9 cellular contexts compared by ENCODE assay signal in the genomic region with DNA sequence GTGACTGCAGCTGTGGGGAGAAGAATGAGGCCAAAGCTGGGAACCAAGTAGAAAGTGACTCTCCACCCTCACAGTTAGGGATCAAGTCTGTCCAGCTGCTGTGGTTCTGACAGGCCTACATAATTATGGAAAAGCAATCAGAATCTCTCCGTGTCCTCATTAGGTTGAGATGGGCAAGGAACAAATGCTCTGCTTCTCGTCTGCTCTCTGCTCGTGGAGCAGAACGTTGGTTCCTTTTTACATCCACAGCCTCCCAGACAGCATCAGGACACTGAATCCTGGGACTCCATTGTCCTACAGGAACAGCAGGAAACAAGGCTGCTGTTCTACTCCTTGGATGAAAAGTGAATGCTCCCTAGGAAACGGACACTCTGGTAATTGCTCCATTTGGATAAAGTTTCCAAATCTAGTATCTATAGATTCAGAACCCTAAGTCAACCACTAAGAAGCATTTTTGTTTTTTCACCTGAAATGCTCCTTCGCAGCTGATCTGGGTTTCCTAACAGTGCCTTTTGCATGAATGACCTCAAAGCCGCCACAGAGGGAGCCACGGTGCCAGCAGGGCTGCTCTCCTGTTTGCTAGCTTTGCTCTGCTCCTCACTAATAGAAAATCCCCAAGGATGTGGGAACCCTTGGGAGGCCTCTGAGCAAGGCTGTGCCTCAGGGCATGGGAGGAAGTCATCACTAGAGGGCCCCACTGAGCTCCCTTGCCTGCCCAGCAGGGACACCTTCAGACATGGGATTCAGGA.
DNase-seq lines count a peak whose midpoint lies in the region; ATAC-seq and TF ChIP-seq lines count a peak whose summit lies in the region.
"Had no signal": no experiment of that assay in that cellular context is flagged by ENCODE, and none has a peak within 500 bp of the region (broad histone marks: within the 10 kb centered on the region; RNA-seq: fewer than 3 reads in every experiment).

No MANE protein-coding gene starts in this region.

- peak; percentile 77 for TF ChIP-seq CTCF in foreskin keratinocyte (conservative IDR thresholded peaks at IDR 0.05)
- peak; percentile 52 for TF ChIP-seq CTCF in osteoblast (IDR thresholded peaks at IDR 0.05; ENCODE audit: extremely low read depth, low read depth, low read length)
- TF ChIP-seq CTCF in lower leg skin (IDR thresholded peaks at IDR 0.05) = no peak

- no peak overlapping the region for H3K4me2 ChIP-seq in osteoblast (ENCODE audit: insufficient read depth, low read length)
- H3K4me2 ChIP-seq: BLaER1 had no signal

- H3K27ac ChIP-seq in foreskin keratinocyte = no peak overlapping the region
- H3K27ac ChIP-seq in osteoblast (ENCODE audit: low read depth, low read length) = no peak overlapping the region
- H3K27ac ChIP-seq: BLaER1 had no signal

- no peaks in the 10 kb centered on the region for H4K20me1 ChIP-seq in osteoblast (ENCODE audit: insufficient read depth, low read length)
- H4K20me1 ChIP-seq: BLaER1 had no signal

- peak; percentile 50 for DNase-seq in SIG-M5 treated with dmso at 0.1 percent for 504 hours (lab: John Stamatoyannopoulos, UW; ENCODE audit: unreplicated experiment)
- DNase-seq in SIG-M5 (lab: John Stamatoyannopoulos, UW) = no peak
- DNase-seq in NCI-H1048 (lab: John Stamatoyannopoulos, UW) = peak; percentile 11
- peak in 1 of 2 donors; percentile 62 for DNase-seq in foreskin keratinocyte
- DNase-seq in osteoblast (ENCODE audit: insufficient read length, low spot score, missing footprints) = no peak
- DNase-seq in lower leg skin (ENCODE audit: low spot score in 2 of 2) = no peak

- no peak overlapping the region for H2AFZ ChIP-seq in osteoblast (ENCODE audit: low read length)

- H3K9me3 ChIP-seq in osteoblast (ENCODE audit: low read depth, low read length) = no peaks in the 10 kb centered on the region
- H3K9me3 ChIP-seq: BLaER1 had no signal

- H3K4me1 ChIP-seq in foreskin keratinocyte (no peaks in the 10 kb centered on the region), osteoblast (ENCODE audit: insufficient read depth, low read length) (no peaks in the 10 kb centered on the region)
- H3K4me1 ChIP-seq: BLaER1 had no signal

- 68 to 84% methylated on average over 8 of the region's 8 CpGs for whole genome bisulfite sequencing in lower leg skin, 2 donors

- H3K27me3 ChIP-seq in foreskin keratinocyte (peaks cover 4% of the 10 kb centered on the region), osteoblast (ENCODE audit: insufficient read depth, low read length) (no peaks in the 10 kb centered on the region)
- H3K27me3 ChIP-seq: BLaER1 had no signal

- no peak for TF ChIP-seq POLR2A in lower leg skin (IDR thresholded peaks at IDR 0.05)

- intact Hi-C loops in lower leg skin (cut with DNase I; ENCODE audit: low total_unique reads) = loop anchor here (10.0 kb wide), 1 partner anchor 246 kb away; no protein-coding TSS in a partner anchor

- ATAC-seq in SK-N-SH treated with all-trans-retinoic acid at 6 μM for 48 hours = peak; percentile 99
- ATAC-seq in foreskin keratinocyte = peak; percentile 86
- ATAC-seq in HG02981 (IDR thresholded peaks at IDR 0.05; ENCODE audit: unreplicated experiment) = no peak

- no peaks in the 10 kb centered on the region for H3K36me3 ChIP-seq in osteoblast (ENCODE audit: insufficient read depth, low read length)
- H3K36me3 ChIP-seq: BLaER1 had no signal

- no peaks in the 10 kb centered on the region for H3K79me2 ChIP-seq in osteoblast (ENCODE audit: insufficient read depth, low read length)

- H3K4me3 ChIP-seq in osteoblast (ENCODE audit: insufficient read depth, low read length) = no peak overlapping the region
- no peak overlapping the region for H3K4me3 ChIP-seq in lower leg skin (ENCODE audit: low read depth, poor library complexity, severe bottlenecking)
- H3K4me3 ChIP-seq: BLaER1 had no signal

TF ChIP-seq in SK-N-SH treated with all-trans-retinoic acid at 6 μM for 48 hours, 23 proteins besides CTCF, POLR2A, EP300 and RAD21:
- no peak for TF ChIP-seq ZNF8 (CRISPR knock-in tag; IDR thresholded peaks at IDR 0.05)
- TF ChIP-seq, protein P1, sequence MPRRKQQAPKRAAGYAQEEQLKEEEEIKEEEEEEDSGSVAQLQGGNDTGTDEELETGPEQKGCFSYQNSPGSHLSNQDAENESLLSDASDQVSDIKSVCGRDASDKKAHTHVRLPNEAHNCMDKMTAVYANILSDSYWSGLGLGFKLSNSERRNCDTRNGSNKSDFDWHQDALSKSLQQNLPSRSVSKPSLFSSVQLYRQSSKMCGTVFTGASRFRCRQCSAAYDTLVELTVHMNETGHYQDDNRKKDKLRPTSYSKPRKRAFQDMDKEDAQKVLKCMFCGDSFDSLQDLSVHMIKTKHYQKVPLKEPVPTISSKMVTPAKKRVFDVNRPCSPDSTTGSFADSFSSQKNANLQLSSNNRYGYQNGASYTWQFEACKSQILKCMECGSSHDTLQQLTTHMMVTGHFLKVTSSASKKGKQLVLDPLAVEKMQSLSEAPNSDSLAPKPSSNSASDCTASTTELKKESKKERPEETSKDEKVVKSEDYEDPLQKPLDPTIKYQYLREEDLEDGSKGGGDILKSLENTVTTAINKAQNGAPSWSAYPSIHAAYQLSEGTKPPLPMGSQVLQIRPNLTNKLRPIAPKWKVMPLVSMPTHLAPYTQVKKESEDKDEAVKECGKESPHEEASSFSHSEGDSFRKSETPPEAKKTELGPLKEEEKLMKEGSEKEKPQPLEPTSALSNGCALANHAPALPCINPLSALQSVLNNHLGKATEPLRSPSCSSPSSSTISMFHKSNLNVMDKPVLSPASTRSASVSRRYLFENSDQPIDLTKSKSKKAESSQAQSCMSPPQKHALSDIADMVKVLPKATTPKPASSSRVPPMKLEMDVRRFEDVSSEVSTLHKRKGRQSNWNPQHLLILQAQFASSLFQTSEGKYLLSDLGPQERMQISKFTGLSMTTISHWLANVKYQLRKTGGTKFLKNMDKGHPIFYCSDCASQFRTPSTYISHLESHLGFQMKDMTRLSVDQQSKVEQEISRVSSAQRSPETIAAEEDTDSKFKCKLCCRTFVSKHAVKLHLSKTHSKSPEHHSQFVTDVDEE (CRISPR knock-in tag; IDR thresholded peaks at IDR 0.05) = no peak
- TF ChIP-seq, protein P2, sequence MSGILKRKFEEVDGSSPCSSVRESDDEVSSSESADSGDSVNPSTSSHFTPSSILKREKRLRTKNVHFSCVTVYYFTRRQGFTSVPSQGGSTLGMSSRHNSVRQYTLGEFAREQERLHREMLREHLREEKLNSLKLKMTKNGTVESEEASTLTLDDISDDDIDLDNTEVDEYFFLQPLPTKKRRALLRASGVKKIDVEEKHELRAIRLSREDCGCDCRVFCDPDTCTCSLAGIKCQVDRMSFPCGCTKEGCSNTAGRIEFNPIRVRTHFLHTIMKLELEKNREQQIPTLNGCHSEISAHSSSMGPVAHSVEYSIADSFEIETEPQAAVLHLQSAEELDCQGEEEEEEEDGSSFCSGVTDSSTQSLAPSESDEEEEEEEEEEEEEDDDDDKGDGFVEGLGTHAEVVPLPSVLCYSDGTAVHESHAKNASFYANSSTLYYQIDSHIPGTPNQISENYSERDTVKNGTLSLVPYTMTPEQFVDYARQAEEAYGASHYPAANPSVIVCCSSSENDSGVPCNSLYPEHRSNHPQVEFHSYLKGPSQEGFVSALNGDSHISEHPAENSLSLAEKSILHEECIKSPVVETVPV (CRISPR knock-in tag; IDR thresholded peaks at IDR 0.05) = no peak
- no peak for TF ChIP-seq TCF4 (CRISPR knock-in tag; IDR thresholded peaks at IDR 0.05; ENCODE audit: borderline replicate concordance)
- TF ChIP-seq, protein P3, sequence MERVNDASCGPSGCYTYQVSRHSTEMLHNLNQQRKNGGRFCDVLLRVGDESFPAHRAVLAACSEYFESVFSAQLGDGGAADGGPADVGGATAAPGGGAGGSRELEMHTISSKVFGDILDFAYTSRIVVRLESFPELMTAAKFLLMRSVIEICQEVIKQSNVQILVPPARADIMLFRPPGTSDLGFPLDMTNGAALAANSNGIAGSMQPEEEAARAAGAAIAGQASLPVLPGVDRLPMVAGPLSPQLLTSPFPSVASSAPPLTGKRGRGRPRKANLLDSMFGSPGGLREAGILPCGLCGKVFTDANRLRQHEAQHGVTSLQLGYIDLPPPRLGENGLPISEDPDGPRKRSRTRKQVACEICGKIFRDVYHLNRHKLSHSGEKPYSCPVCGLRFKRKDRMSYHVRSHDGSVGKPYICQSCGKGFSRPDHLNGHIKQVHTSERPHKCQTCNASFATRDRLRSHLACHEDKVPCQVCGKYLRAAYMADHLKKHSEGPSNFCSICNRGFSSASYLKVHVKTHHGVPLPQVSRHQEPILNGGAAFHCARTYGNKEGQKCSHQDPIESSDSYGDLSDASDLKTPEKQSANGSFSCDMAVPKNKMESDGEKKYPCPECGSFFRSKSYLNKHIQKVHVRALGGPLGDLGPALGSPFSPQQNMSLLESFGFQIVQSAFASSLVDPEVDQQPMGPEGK (CRISPR knock-in tag; IDR thresholded peaks at IDR 0.05; ENCODE audit: borderline replicate concordance) = no peak
TF ChIP-seq in SK-N-SH treated with all-trans-retinoic acid at 6 μM for 48 hours: peak in this region for 0.

Comparison
In these comparisons a context has a peak if more than half of its experiments do, and no peak if none do; other contexts are left out.
1. DNase-seq: peak in SIG-M5 treated with dmso at 0.1 percent for 504 hours (single experiment) and NCI-H1048 (single experiment); none in SIG-M5 (single experiment), osteoblast (single experiment) and lower leg skin (0 of 2).
2. CTCF ChIP-seq: peak in foreskin keratinocyte (single experiment) and osteoblast (single experiment); none in lower leg skin (0 of 3).